Comparison of ENCODE assay signal across 21 cellular contexts in genomic region chr5:98483301-98483700, GRCh38.
A peak's percentile ranks its signal among the peaks of the same experiment; 100 is the strongest.
DNase-seq lines count a peak whose midpoint lies in the region; ATAC-seq and TF ChIP-seq lines count a peak whose summit lies in the region.
"Had no signal": no experiment of that assay in that cellular context is flagged by ENCODE, and none has a peak within 500 bp of the region (broad histone marks: within the 10 kb centered on the region; RNA-seq: fewer than 3 reads in every experiment).

No MANE protein-coding gene starts in this region.

- DNase-seq in AG04449 (ENCODE audit: low read depth, low spot score) (peak; percentile 82), GM04504 (ENCODE audit: low read depth) (peak; percentile 89), cardiac fibroblast (ENCODE audit: low read depth in 2 of 2) (peak; percentile 49 to 67), inferior parietal cortex (ENCODE audit: extremely low spot score) (peak; percentile 47), D341Med (ENCODE audit: low spot score) (no peak), chondrocyte (ENCODE audit: low spot score) (no peak)
- DNase-seq in activated naive CD4-positive, alpha-beta T cell treated with anti-CD3 and anti-CD28 coated beads, Interleukin-2, amount 50 U/mL, for 72 hours (ENCODE audit: low spot score in 2 of 2) = no peak
- DNase-seq: activated CD4-positive, alpha-beta memory T cell treated with anti-CD3 and anti-CD28 coated beads for 36 hours; activated effector memory CD4-positive, alpha-beta T cell treated with anti-CD3 and anti-CD28 coated beads, Interleukin-2, amount 50 U/mL, for 16 hours; C1 segment of cervical spinal cord; Calu3; islet precursor cell; NCI-H1694 treated with DMSO at 0.1 percent for 48 hours; NCI-H2171 treated with DMSO at 0.1 percent for 48 hours; NCI-H69; stimulated activated CD4-positive, alpha-beta T cell treated with anti-CD3 and anti-CD28 coated beads, Interleukin-4, amount 100 ng/mL, for 1 hour; stimulated activated naive CD4-positive, alpha-beta T cell; tibial artery had no signal

- TF ChIP-seq CTCF in AG04449 (IDR thresholded peaks at IDR 0.05; ENCODE audit: insufficient read depth, low read length, missing control alignments) = no peak
- no peak for TF ChIP-seq CTCF in cardiac fibroblast (IDR thresholded peaks at IDR 0.05; ENCODE audit: low read depth, low read length)
- no peak for TF ChIP-seq CTCF in chondrocyte (IDR thresholded peaks at IDR 0.05)

- no peaks in the 10 kb centered on the region for H3K9me3 Mint-ChIP-seq in activated naive CD4-positive, alpha-beta T cell treated with anti-CD3 and anti-CD28 coated beads, Interleukin-2, amount 50 U/mL, for 72 hours
- H3K9me3 Mint-ChIP-seq in chondrocyte (ENCODE audit: low read depth) = no peaks in the 10 kb centered on the region
- H3K9me3 Mint-ChIP-seq: activated CD4-positive, alpha-beta memory T cell treated with anti-CD3 and anti-CD28 coated beads for 36 hours; dendritic cell treated with granulocyte-macrophage colony-stimulating factor and Interleukin-4, amounts not matched to agents 40 ng/mL and 50 ng/mL, for 4 days had no signal

- CTCF ChIA-PET in AG04449 (lab: Yijun Ruan, JAX) = interaction anchor here (0.7 to 2.9 kb wide), 4 partner anchors 10 to 286 kb away, joined by 3 to 11 read pairs (median 5); no protein-coding TSS in a partner anchor

- H3K36me3 Mint-ChIP-seq in activated naive CD4-positive, alpha-beta T cell treated with anti-CD3 and anti-CD28 coated beads, Interleukin-2, amount 50 U/mL, for 72 hours = no peaks in the 10 kb centered on the region
- no peaks in the 10 kb centered on the region for H3K36me3 Mint-ChIP-seq in chondrocyte (ENCODE audit: low read depth)
- H3K36me3 Mint-ChIP-seq: activated CD4-positive, alpha-beta memory T cell treated with anti-CD3 and anti-CD28 coated beads for 36 hours had no signal

- H3K27me3 Mint-ChIP-seq in chondrocyte (ENCODE audit: low read depth) = no peaks in the 10 kb centered on the region
- H3K27me3 Mint-ChIP-seq: activated CD4-positive, alpha-beta memory T cell treated with anti-CD3 and anti-CD28 coated beads for 36 hours; dendritic cell treated with granulocyte-macrophage colony-stimulating factor and Interleukin-4, amounts not matched to agents 40 ng/mL and 50 ng/mL, for 4 days had no signal

- ATAC-seq in activated naive CD4-positive, alpha-beta T cell treated with anti-CD3 and anti-CD28 coated beads, Interleukin-2, amount 50 U/mL, for 72 hours = no peak
- no peak for ATAC-seq in HG02571 (IDR thresholded peaks at IDR 0.05; ENCODE audit: unreplicated experiment)

- no peak overlapping the region for H3K27ac Mint-ChIP-seq in activated naive CD4-positive, alpha-beta T cell treated with anti-CD3 and anti-CD28 coated beads, Interleukin-2, amount 50 U/mL, for 72 hours
- no peak overlapping the region for H3K27ac Mint-ChIP-seq in chondrocyte (ENCODE audit: unreplicated experiment)
- H3K27ac Mint-ChIP-seq: activated CD4-positive, alpha-beta memory T cell treated with anti-CD3 and anti-CD28 coated beads for 36 hours; dendritic cell treated with granulocyte-macrophage colony-stimulating factor and Interleukin-4, amounts not matched to agents 40 ng/mL and 50 ng/mL, for 4 days had no signal

- H3K4me3 ChIP-seq in AG04449 (ENCODE audit: low read depth, low read length) (no peak overlapping the region), cardiac fibroblast (replicated peaks in 1 of 2; ENCODE audit: low read depth in 2 of 2, low read length in 2 of 2) (no peak overlapping the region)
- H3K4me3 ChIP-seq: HAP-1, tibial artery had no signal

- POLR2A ChIA-PET in AG04449 (lab: Yijun Ruan, JAX) = interaction anchor here (0.7 to 1.3 kb wide), 2 partner anchors 25 to 175 kb away, joined by 3 to 4 read pairs; no protein-coding TSS in a partner anchor

- peaks cover 29% of the 10 kb centered on the region for H3K4me1 Mint-ChIP-seq in chondrocyte (ENCODE audit: low read depth)

- no peak overlapping the region for H3K4me3 Mint-ChIP-seq in chondrocyte (ENCODE audit: unreplicated experiment)
- H3K4me3 Mint-ChIP-seq: activated CD4-positive, alpha-beta memory T cell treated with anti-CD3 and anti-CD28 coated beads for 36 hours; dendritic cell treated with granulocyte-macrophage colony-stimulating factor and Interleukin-4, amounts not matched to agents 40 ng/mL and 50 ng/mL, for 4 days had no signal

Comparison
In these comparisons a context has a peak if more than half of its experiments do, and no peak if none do; other contexts are left out.
1. DNase-seq: peak in AG04449 (single experiment), GM04504 (single experiment), cardiac fibroblast (2 of 2) and inferior parietal cortex (single experiment); none in D341Med (single experiment), activated naive CD4-positive, alpha-beta T cell treated with anti-CD3 and anti-CD28 coated beads, Interleukin-2, amount 50 U/mL, for 72 hours (0 of 2) and chondrocyte (single experiment).